In the genomic region with DNA sequence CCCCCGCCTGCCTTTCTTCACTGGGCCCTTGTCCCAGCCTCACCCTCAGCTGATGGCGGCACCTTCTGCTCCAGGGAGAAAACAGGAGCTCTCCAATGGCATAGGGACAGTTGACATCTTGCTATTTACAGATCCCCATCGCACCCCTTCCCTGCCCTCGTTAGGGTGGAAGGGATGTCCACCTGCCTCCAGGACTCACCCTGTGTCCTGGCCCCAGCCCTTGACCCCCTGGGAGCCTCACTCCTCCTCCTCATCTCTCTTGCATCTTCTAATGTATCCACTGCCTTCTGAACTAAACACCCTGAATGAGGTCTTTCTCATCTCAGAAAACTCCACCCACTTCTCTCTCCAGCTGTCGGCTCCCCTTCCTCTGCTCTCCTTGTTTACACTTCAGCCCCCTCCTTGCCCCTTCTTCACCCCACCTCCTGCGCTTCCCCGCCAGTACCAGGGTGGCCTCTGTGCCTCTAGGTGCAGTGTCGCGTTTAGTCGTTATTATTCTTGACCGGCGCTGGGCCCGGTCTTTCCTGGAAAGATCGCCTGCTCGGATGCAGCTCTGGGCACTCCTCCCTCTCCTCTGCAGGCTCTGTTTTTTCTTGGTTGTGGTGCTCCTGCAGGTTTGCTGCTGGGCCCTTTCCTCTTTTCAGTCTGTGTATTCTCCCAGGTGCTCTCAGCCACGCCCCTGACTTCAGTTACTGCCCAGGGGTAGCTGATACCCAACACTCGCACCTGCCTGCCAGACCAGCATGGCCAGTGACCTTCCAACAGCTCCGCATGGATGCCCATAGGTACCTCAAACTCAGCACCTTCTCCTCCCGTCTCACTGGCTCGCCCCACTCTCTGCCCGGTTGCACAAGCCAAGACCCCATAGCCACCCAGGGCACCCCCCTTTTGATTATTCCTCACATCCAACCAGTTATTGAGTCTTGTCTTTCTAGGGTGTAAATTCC, we compare ENCODE assay signal across 24 cellular contexts. TPM values are rescaled to one million over a fixed set of nuclear protein-coding genes. Genes with fewer than 3 reads are reported as not detected.
A peak's percentile ranks its signal among the peaks of the same experiment; 100 is the strongest.
DNase-seq lines count a peak whose midpoint lies in the region; ATAC-seq and TF ChIP-seq lines count a peak whose summit lies in the region.
"Had no signal": no experiment of that assay in that cellular context is flagged by ENCODE, and none has a peak within 500 bp of the region (broad histone marks: within the 10 kb centered on the region; RNA-seq: fewer than 3 reads in every experiment).

No MANE protein-coding gene starts in this region.

- no peak overlapping the region for H3K4me3 Mint-ChIP-seq in T-helper 2 cell treated with Interferon-gamma antibody and Interleukin-4, amounts not matched to agents 5 μg/mL and 100 μg/mL, for 36 hours
- no peak overlapping the region for H3K4me3 Mint-ChIP-seq in brain
- H3K4me3 Mint-ChIP-seq: memory B cell had no signal

- H3K4me3 ChIP-seq in HEK293 (ENCODE audit: low read depth, low read length) (no peak overlapping the region), osteoblast (ENCODE audit: insufficient read depth, low read length) (no peak overlapping the region)
- H3K4me3 ChIP-seq: A549, BLaER1, coronary artery, HAP-1, MG63, sigmoid colon, upper lobe of right lung had no signal

- H3K9me3 Mint-ChIP-seq in T-helper 2 cell treated with Interferon-gamma antibody and Interleukin-4, amounts not matched to agents 5 μg/mL and 100 μg/mL, for 36 hours, result no peaks in the 10 kb centered on the region
- H3K9me3 Mint-ChIP-seq in brain, result no peaks in the 10 kb centered on the region
- H3K9me3 Mint-ChIP-seq: activated T-helper 2 cell treated with anti-CD3 and anti-CD28 coated beads, Interferon-gamma antibody, Interleukin-2, Interleukin-4, amounts not matched to agents 10 μg/mL and 5 μg/mL and 100 μg/mL, durations not matched to agents 14 hours and 24 hours and 36 hours; memory B cell had no signal

- H3K27me3 Mint-ChIP-seq in T-helper 2 cell treated with Interferon-gamma antibody and Interleukin-4, amounts not matched to agents 5 μg/mL and 100 μg/mL, for 36 hours (ENCODE audit: low read depth), result no peaks in the 10 kb centered on the region
- no peaks in the 10 kb centered on the region for H3K27me3 Mint-ChIP-seq in brain
- H3K27me3 Mint-ChIP-seq: memory B cell had no signal

- H3K4me1 ChIP-seq in HEK293 (ENCODE audit: control insufficient read depth, insufficient read depth, low read length), result no peaks in the 10 kb centered on the region; the same call in 1 of the 2 replicates
- H3K4me1 ChIP-seq in osteoblast (ENCODE audit: insufficient read depth, low read length), result peaks cover 34% of the 10 kb centered on the region
- H3K4me1 ChIP-seq: HAP-1, parathyroid adenoma had no signal

- no peak overlapping the region for H3K27ac ChIP-seq in HEK293 (ENCODE audit: extremely low read depth, low read depth, low read length)
- H3K27ac ChIP-seq in osteoblast (ENCODE audit: low read depth, low read length), result no peak overlapping the region
- H3K27ac ChIP-seq: A549, BLaER1, parathyroid adenoma, upper lobe of right lung had no signal

- H3K36me3 Mint-ChIP-seq in T-helper 2 cell treated with Interferon-gamma antibody and Interleukin-4, amounts not matched to agents 5 μg/mL and 100 μg/mL, for 36 hours (ENCODE audit: low read depth), result peaks cover 38% of the 10 kb centered on the region
- H3K36me3 Mint-ChIP-seq in brain, result peaks cover 12% of the 10 kb centered on the region

- H3K27ac Mint-ChIP-seq in T-helper 2 cell treated with Interferon-gamma antibody and Interleukin-4, amounts not matched to agents 5 μg/mL and 100 μg/mL, for 36 hours, result peak overlapping the region; percentile 16
- peak overlapping the region in 4 of 5 experiments; percentile 39 to 85 (median 72) for H3K27ac Mint-ChIP-seq in brain
- H3K27ac Mint-ChIP-seq: activated T-helper 2 cell treated with anti-CD3 and anti-CD28 coated beads, Interferon-gamma antibody, Interleukin-2, Interleukin-4, amounts not matched to agents 10 μg/mL and 5 μg/mL and 100 μg/mL, durations not matched to agents 14 hours and 24 hours and 36 hours had no signal

- H3K4me2 ChIP-seq in osteoblast (ENCODE audit: insufficient read depth, low read length), result no peak overlapping the region
- H3K4me2 ChIP-seq: A549, BLaER1 had no signal

- POLR2A ChIA-PET in HEK293 (lab: Yijun Ruan, JAX), result interaction anchor here (0.6 to 1.3 kb wide), 4 partner anchors 43 to 65 kb away, joined by 3 to 8 read pairs (median 4); partner anchors contain the start of gene PML

- no peaks in the 10 kb centered on the region for H3K9me3 ChIP-seq in HEK293 (ENCODE audit: control insufficient read depth, insufficient read depth, low read depth, low read length)
- no peaks in the 10 kb centered on the region for H3K9me3 ChIP-seq in osteoblast (ENCODE audit: low read depth, low read length)
- H3K9me3 ChIP-seq: A549, BLaER1, HAP-1, MG63, sigmoid colon, upper lobe of right lung had no signal

- peaks cover 9% of the 10 kb centered on the region for H4K20me1 ChIP-seq in osteoblast (ENCODE audit: insufficient read depth, low read length)

- H3K27me3 ChIP-seq in osteoblast (ENCODE audit: insufficient read depth, low read length), result no peaks in the 10 kb centered on the region
- H3K27me3 ChIP-seq: BLaER1, MG63, sigmoid colon, upper lobe of right lung had no signal

- no peak for TF ChIP-seq CTCF in HEK293 (tag by site-specific recombination; IDR thresholded peaks at IDR 0.05)
- TF ChIP-seq CTCF in brain (conservative IDR thresholded peaks at IDR 0.05), result peak; percentile 33 to 63
- no peak for TF ChIP-seq CTCF in osteoblast (IDR thresholded peaks at IDR 0.05; ENCODE audit: extremely low read depth, low read depth, low read length)

- no peak for DNase-seq in T-helper 2 cell treated with Interferon-gamma antibody and Interleukin-4, amounts not matched to agents 5 μg/mL and 100 μg/mL, for 36 hours (ENCODE audit: low spot score)
- DNase-seq in T-helper 2 cell (no peak), osteoblast (ENCODE audit: insufficient read length, low spot score, missing footprints) (peak; percentile 65), globus pallidus (ENCODE audit: low spot score) (no peak)
- DNase-seq: NCI-H1417 treated with DMSO at 0.1 percent for 48 hours; NCI-H748 treated with DMSO at 0.1 percent for 48 hours; stimulated activated CD4-positive, alpha-beta T cell treated with anti-CD3 and anti-CD28 coated beads, Interleukin-15, amount 100 ng/mL, for 24 hours; stimulated activated CD8-positive, alpha-beta memory T cell treated with anti-CD3 and anti-CD28 coated beads, Interleukin-4, amount 100 ng/mL, for 48 hours; upper lobe of right lung had no signal

- peaks cover 3% of the 10 kb centered on the region for H3K79me2 ChIP-seq in osteoblast (ENCODE audit: insufficient read depth, low read length)
- H3K79me2 ChIP-seq: parathyroid adenoma had no signal

- no peak for ATAC-seq in GM18498 (IDR thresholded peaks at IDR 0.05; ENCODE audit: unreplicated experiment)
- no peak for ATAC-seq in HG02763 (IDR thresholded peaks at IDR 0.05; ENCODE audit: unreplicated experiment)

- H2AFZ ChIP-seq in osteoblast (ENCODE audit: low read length), result no peak overlapping the region
- H2AFZ ChIP-seq: parathyroid adenoma had no signal

- CTCF ChIA-PET in HEK293 (lab: Yijun Ruan, JAX), result interaction anchor here (0.6 to 11.5 kb wide), 42 partner anchors 10 to 503 kb away, joined by 3 to 248 read pairs (median 4); partner anchors contain the start of genes PML and STOML1

- peaks cover 3% of the 10 kb centered on the region for H3K4me1 Mint-ChIP-seq in T-helper 2 cell treated with Interferon-gamma antibody and Interleukin-4, amounts not matched to agents 5 μg/mL and 100 μg/mL, for 36 hours (ENCODE audit: low read depth)
- peaks cover 49% of the 10 kb centered on the region for H3K4me1 Mint-ChIP-seq in brain

- peaks cover 0 to 30% of the 10 kb centered on the region in 2 experiments; a peak in 1 of 3 replicates for H3K36me3 ChIP-seq in HEK293 (ENCODE audit: control insufficient read depth in 2 of 2, insufficient read depth in 1 of 2, low read length in 2 of 2)
- peaks cover 58% of the 10 kb centered on the region for H3K36me3 ChIP-seq in osteoblast (ENCODE audit: insufficient read depth, low read length)

TF ChIP-seq in HEK293, 187 proteins besides CTCF, POLR2A, EP300 and RAD21:
- TF ChIP-seq, protein P1, sequence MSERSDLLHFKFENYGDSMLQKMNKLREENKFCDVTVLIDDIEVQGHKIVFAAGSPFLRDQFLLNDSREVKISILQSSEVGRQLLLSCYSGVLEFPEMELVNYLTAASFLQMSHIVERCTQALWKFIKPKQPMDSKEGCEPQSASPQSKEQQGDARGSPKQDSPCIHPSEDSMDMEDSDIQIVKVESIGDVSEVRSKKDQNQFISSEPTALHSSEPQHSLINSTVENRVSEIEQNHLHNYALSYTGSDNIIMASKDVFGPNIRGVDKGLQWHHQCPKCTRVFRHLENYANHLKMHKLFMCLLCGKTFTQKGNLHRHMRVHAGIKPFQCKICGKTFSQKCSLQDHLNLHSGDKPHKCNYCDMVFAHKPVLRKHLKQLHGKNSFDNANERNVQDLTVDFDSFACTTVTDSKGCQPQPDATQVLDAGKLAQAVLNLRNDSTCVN (tag by site-specific recombination; optimal IDR thresholded peaks at IDR 0.05), result peak; percentile 16
- TF ChIP-seq ZNF600 (tag by site-specific recombination; IDR thresholded peaks at IDR 0.05), result no peak

RNA-seq across cellular contexts. Expression of gene PML, which starts 42.9 kb away (rescaled TPM):
- 37.7 TPM for polyA plus RNA-seq in brain (ENCODE audit: insufficient read depth, low read depth, low replicate concordance)
- 46.7 and 50.7 TPM in 2 replicates for total RNA-seq in osteoblast

RNA-seq across cellular contexts. Expression of gene GOLGA6A, which starts 44.9 kb away (rescaled TPM):
- polyA plus RNA-seq in brain (ENCODE audit: insufficient read depth, low read depth, low replicate concordance), result not detected
- under 0.01 TPM in 1 of 2 replicates, not detected in the other for total RNA-seq in osteoblast
- total RNA-seq: activated T-helper 2 cell treated with anti-CD3 and anti-CD28 coated beads, Interferon-gamma antibody, Interleukin-2, Interleukin-4, amounts not matched to agents 10 μg/mL and 5 μg/mL and 100 μg/mL, durations not matched to agents 14 hours and 24 hours and 36 hours; PC-3; sigmoid colon; upper lobe of right lung had no signal
- polyA plus RNA-seq: fibroblast of lung, sigmoid colon had no signal

RNA-seq across cellular contexts. Expression of gene STOML1, which starts 45.3 kb away (rescaled TPM):
- polyA plus RNA-seq in brain (ENCODE audit: insufficient read depth, low read depth, low replicate concordance), result 40.5 TPM
- total RNA-seq in osteoblast, result 14.1 and 15.0 TPM in 2 replicates

Comparison
In these comparisons a context has a peak if more than half of its experiments do, and no peak if none do; other contexts are left out.
1. CTCF ChIP-seq: peak in brain (2 of 2); none in HEK293 (single experiment) and osteoblast (single experiment).